8 cellular contexts compared by ENCODE assay signal in genomic region chr16:69330286-69331109, GRCh38. TPM values are rescaled to one million over a fixed set of nuclear protein-coding genes. Genes with fewer than 3 reads are reported as not detected.
A peak's percentile ranks its signal among the peaks of the same experiment; 100 is the strongest.
DNase-seq lines count a peak whose midpoint lies in the region; ATAC-seq, FAIRE-seq and TF ChIP-seq lines count a peak whose summit lies in the region.

PDF (minus strand) TSS chr16:69330588; CDS start chr16:69330570, 18 bp downstream.

- DNase-seq in BJ (ENCODE audit: low read depth) (peak; percentile 65), GM19239 (ENCODE audit: insufficient read length, low spot score) (peak; percentile 93), NCI-H510A treated with DMSO at 0.1 percent for 48 hours (lab: John Stamatoyannopoulos, UW) (peak; percentile 74), choroid plexus epithelial cell (ENCODE audit: low read depth) (peak; percentile 95), kidney glomerular epithelial cell (lab: John Stamatoyannopoulos, UW) (peak; percentile 88)
- peak; percentile 77 to 84 for DNase-seq in activated CD4-positive, alpha-beta T cell treated with anti-CD3 and anti-CD28 coated beads for 4 hours
- DNase-seq in stimulated activated CD4-positive, alpha-beta T cell treated with anti-CD3 and anti-CD28 coated beads, Interleukin-15, amount 100 ng/mL, for 48 hours (ENCODE audit: low read depth in 2 of 2): peak; percentile 63 to 76

- H3K4me3 ChIP-seq in BJ (ENCODE audit: low read depth, low read length) (peak within 1 kb of the TSS; percentile 83), choroid plexus epithelial cell (ENCODE audit: low read depth, low read length) (peak within 1 kb of the TSS; percentile 80)

- TF ChIP-seq CTCF in BJ (IDR thresholded peaks at IDR 0.05; ENCODE audit: insufficient read depth, low read depth, low read length) (no peak), choroid plexus epithelial cell (conservative IDR thresholded peaks at IDR 0.05; ENCODE audit: low read depth, low read length) (no peak)

- CTCF ChIA-PET in BJ (lab: Yijun Ruan, JAX): interaction anchor here (0.7 to 1.6 kb wide), 2 partner anchors 181 to 424 kb away, joined by 3 to 5 read pairs; partner anchors contain the start of gene NOB1

- no peaks in the 10 kb centered on the region for H3K27me3 ChIP-seq in BJ (ENCODE audit: control insufficient read depth, insufficient read depth, low read length)

- peaks cover 23% of the 10 kb centered on the region for H3K36me3 ChIP-seq in BJ (ENCODE audit: control insufficient read depth, insufficient read depth, low read length)

- POLR2A ChIA-PET in BJ (lab: Charles Lee): interaction anchor here (0.6 kb wide), 1 partner anchor 73 kb away, joined by 3 read pairs; no protein-coding TSS in a partner anchor

- peak; percentile 90 for ATAC-seq in HG03442 (IDR thresholded peaks at IDR 0.05; ENCODE audit: unreplicated experiment)

- peak; percentile 66 for FAIRE-seq in GM19239 (lab: Jason Lieb, UNC)

RNA-seq across cellular contexts. Expression of gene PDF, which starts in this region (rescaled TPM):
- 4.0 and 6.4 TPM in 2 replicates for polyA plus RNA-seq in BJ (2011; rRNA removed)
- 1.9 TPM in 2 replicates for polyA minus RNA-seq in BJ (2011; rRNA and poly(A)+ RNA removed)

Comparison
In these comparisons a context has a peak if more than half of its experiments do, and no peak if none do; other contexts are left out.
1. Peak in every context shown above with its lines: DNase-seq, ATAC-seq and H3K4me3 ChIP-seq.